ENCODE assay signal across 2 cellular contexts in genomic region chr11:94826415-94826814, GRCh38.
TF ChIP-seq lines count a peak whose summit lies in the region.

No MANE protein-coding gene starts in this region.

TF ChIP-seq in GM23338, 12 proteins besides CTCF, POLR2A, EP300 and RAD21 (continued from another document):
- no peak for TF ChIP-seq ETS1 (IDR thresholded peaks at IDR 0.05)
- no peak for TF ChIP-seq STAT1 (IDR thresholded peaks at IDR 0.05; ENCODE audit: unreplicated experiment)
- TF ChIP-seq REST (IDR thresholded peaks at IDR 0.05; ENCODE audit: unreplicated experiment) = no peak
- no peak for TF ChIP-seq POLR2AphosphoS5 (IDR thresholded peaks at IDR 0.05; ENCODE audit: low read depth)
- no peak for TF ChIP-seq NANOG (IDR thresholded peaks at IDR 0.05; ENCODE audit: borderline replicate concordance)
- no peak for TF ChIP-seq ZNF114 (CRISPR knock-in tag; IDR thresholded peaks at IDR 0.05)
- no peak for TF ChIP-seq ZNF462 (CRISPR knock-in tag; IDR thresholded peaks at IDR 0.05)

TF ChIP-seq in K562, 482 proteins besides CTCF, POLR2A, EP300 and RAD21 (continued from another document):
- TF ChIP-seq NR2C2 (CRISPR knock-in tag; IDR thresholded peaks at IDR 0.05) (no peak), NR2C2 (tag; IDR thresholded peaks at IDR 0.05) (peak; percentile 86), RFX1 (IDR thresholded peaks at IDR 0.05) (peak; percentile 68), SPI1 (IDR thresholded peaks at IDR 0.05; ENCODE audit: borderline replicate concordance, low read depth, low read length) (peak; percentile 69; the same call in 1 of the 2 replicates)
